8 cellular contexts compared by ENCODE assay signal in the genomic region with DNA sequence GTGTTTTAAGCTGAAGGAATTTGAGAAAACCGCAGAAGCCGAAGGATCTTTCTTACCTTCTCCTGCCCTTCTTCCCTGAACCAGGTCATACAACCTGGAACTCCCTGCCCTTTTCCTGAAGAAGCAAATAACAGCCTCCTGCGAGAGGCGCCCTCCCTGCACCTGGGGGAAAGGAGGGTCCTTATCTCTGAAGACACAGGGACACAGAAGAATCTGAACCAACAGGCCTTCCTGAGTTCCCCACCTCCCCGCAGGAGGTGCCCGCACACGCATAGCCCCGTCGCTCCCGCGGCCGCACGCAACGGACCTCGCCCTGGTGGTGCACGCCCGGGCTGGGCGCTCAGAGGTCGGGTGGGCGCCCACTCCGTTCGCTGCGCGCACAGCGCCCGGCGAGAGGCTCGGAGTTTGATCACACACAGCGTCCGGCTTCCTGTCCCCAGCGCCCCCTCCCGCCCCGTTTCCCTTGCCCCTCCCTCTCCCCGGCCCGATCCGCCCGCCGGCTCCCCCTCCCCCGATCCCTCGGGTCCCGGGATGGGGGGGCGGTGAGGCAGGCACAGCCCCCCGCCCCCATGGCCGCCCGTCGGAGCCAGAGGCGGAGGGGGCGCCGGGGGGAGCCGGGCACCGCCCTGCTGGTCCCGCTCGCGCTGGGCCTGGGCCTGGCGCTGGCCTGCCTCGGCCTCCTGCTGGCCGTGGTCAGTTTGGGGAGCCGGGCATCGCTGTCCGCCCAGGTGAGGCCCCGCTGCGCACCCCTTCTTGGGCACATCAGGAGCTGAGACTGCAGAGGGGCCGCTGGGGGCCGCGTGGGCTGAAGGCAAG.
A peak's percentile ranks its signal among the peaks of the same experiment; 100 is the strongest.
DNase-seq lines count a peak whose midpoint lies in the region; ATAC-seq and TF ChIP-seq lines count a peak whose summit lies in the region.

A gene with protein sequence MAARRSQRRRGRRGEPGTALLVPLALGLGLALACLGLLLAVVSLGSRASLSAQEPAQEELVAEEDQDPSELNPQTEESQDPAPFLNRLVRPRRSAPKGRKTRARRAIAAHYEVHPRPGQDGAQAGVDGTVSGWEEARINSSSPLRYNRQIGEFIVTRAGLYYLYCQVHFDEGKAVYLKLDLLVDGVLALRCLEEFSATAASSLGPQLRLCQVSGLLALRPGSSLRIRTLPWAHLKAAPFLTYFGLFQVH (plus strand): TSS at position 474 of the 816 bp plus-strand sequence. CDS start 96 bp downstream, at position 570.

- H3K27ac ChIP-seq in iPS DF 6.9 (ENCODE audit: low read length), result no peak within 1 kb of the TSS

- 0 out of 2 replicates have a peak, but pooled peaks cover 3% of the 10 kb centered on the region for H3K4me1 ChIP-seq in iPS DF 6.9 (ENCODE audit: control insufficient read depth, insufficient read depth, low read length)

- no CpG with 5 or more reads among the region's 65 CpGs for WGBS in iPS DF 6.9 (ENCODE audit: insufficient coverage, insufficient read length)

- H3K4me3 ChIP-seq in GM12875 (ENCODE audit: low read depth, low read length) (peak within 1 kb of the TSS; percentile 65), iPS DF 6.9 (ENCODE audit: low read length) (peak within 1 kb of the TSS; percentile 99), retinal pigment epithelial cell (ENCODE audit: low read length) (peak within 1 kb of the TSS; percentile 51)

- 0 out of 2 replicates have a peak, but pooled peaks have one; percentile 2 for TF ChIP-seq CTCF in GM12875 (IDR thresholded peaks at IDR 0.05; ENCODE audit: borderline replicate concordance, insufficient read depth, low read depth, low read length)
- peak; percentile 6 for TF ChIP-seq CTCF in retinal pigment epithelial cell (conservative IDR thresholded peaks at IDR 0.05; ENCODE audit: low read depth, low read length)

- H3K36me3 ChIP-seq in iPS DF 6.9 (ENCODE audit: control insufficient read depth, insufficient read depth, low read length), result no peaks in the 10 kb centered on the region; the same call in 1 of the 2 replicates

- DNase-seq in SW480 (ENCODE audit: low spot score) (peak; percentile 27), astrocyte of the hippocampus (ENCODE audit: low read depth, low spot score) (peak; percentile 62), iPS DF 6.9 (ENCODE audit: low read depth, low spot score) (no peak), retinal pigment epithelial cell (ENCODE audit: low read depth) (no peak), Kasumi-1 (lab: John Stamatoyannopoulos, UW) (no peak), NCI-H2081 treated with DMSO at 0.1 percent for 48 hours (lab: John Stamatoyannopoulos, UW) (no peak)

- no peaks in the 10 kb centered on the region; the same call in 1 of the 2 replicates for H3K27me3 ChIP-seq in iPS DF 6.9 (ENCODE audit: control insufficient read depth, insufficient read depth, low read length)

- ATAC-seq in GM21717 (IDR thresholded peaks at IDR 0.05; ENCODE audit: unreplicated experiment), result no peak

- no peaks in the 10 kb centered on the region for H3K9me3 ChIP-seq in iPS DF 6.9 (ENCODE audit: control insufficient read depth, insufficient read depth, low read length)

Comparison
In these comparisons a context has a peak if more than half of its experiments do, and no peak if none do; other contexts are left out.
1. DNase-seq: peak in SW480 (single experiment) and astrocyte of the hippocampus (single experiment); none in iPS DF 6.9 (single experiment), retinal pigment epithelial cell (single experiment), Kasumi-1 (0 of 2) and NCI-H2081 treated with DMSO at 0.1 percent for 48 hours (single experiment).
2. Peak in every context shown above with its lines, with median percentiles within 50 percentile points of each other: H3K4me3 ChIP-seq.